ENCODE assay signal across 12 cellular contexts in genomic region chr1:98322966-98323365, GRCh38.
A peak's percentile ranks its signal among the peaks of the same experiment; 100 is the strongest.
DNase-seq lines count a peak whose midpoint lies in the region; ATAC-seq and TF ChIP-seq lines count a peak whose summit lies in the region.
"Had no signal": no experiment of that assay in that cellular context is flagged by ENCODE, and none has a peak within 500 bp of the region (broad histone marks: within the 10 kb centered on the region; RNA-seq: fewer than 3 reads in every experiment).

No MANE protein-coding gene starts in this region.

- TF ChIP-seq EP300 in upper lobe of left lung (IDR thresholded peaks at IDR 0.05) = no peak

- H3K36me3 Mint-ChIP-seq in MCF 10A (ENCODE audit: insufficient read depth, unreplicated experiment) = no peaks in the 10 kb centered on the region
- H3K36me3 Mint-ChIP-seq in T-helper 2 cell treated with Interferon-gamma antibody and Interleukin-4, amounts not matched to agents 5 μg/mL and 100 μg/mL, for 36 hours (ENCODE audit: low read depth) = no peaks in the 10 kb centered on the region

- TSS peak; percentile 95 for BruUV-seq in MCF 10A (replicated peaks; lab: Mats Ljungman, UMichigan)

- no peak for DNase-seq in MCF 10A (ENCODE audit: unreplicated experiment)
- DNase-seq in breast epithelium (ENCODE audit: low spot score in 2 of 2) = no peak
- DNase-seq in amniotic epithelial cell (ENCODE audit: low read depth) = peak; percentile 18
- peak; percentile 18 for DNase-seq in glomerular visceral epithelial cell (ENCODE audit: extremely low spot score)
- DNase-seq in upper lobe of left lung = no peak
- no peak for DNase-seq in foreskin melanocyte
- no peak for DNase-seq in T-helper 2 cell treated with Interferon-gamma antibody and Interleukin-4, amounts not matched to agents 5 μg/mL and 100 μg/mL, for 36 hours (ENCODE audit: low spot score)
- DNase-seq: hippocampal formation, occipital lobe had no signal

- WGBS in upper lobe of left lung, 2 donors = 87 to 90% methylated on average over 1 of the region's 1 CpG

- H3K4me1 ChIP-seq in breast epithelium (no peaks in the 10 kb centered on the region), upper lobe of left lung (peaks cover 21 to 32% (median 29%) of the 10 kb centered on the region in 4 donors)

- H3K27me3 Mint-ChIP-seq in MCF 10A (ENCODE audit: insufficient read depth, unreplicated experiment) = no peaks in the 10 kb centered on the region
- peaks cover 2% of the 10 kb centered on the region for H3K27me3 Mint-ChIP-seq in T-helper 2 cell treated with Interferon-gamma antibody and Interleukin-4, amounts not matched to agents 5 μg/mL and 100 μg/mL, for 36 hours (ENCODE audit: low read depth)

- no peaks in the 10 kb centered on the region for H3K27me3 ChIP-seq in breast epithelium
- no peaks in the 10 kb centered on the region for H3K27me3 ChIP-seq in upper lobe of left lung
- H3K27me3 ChIP-seq: tibial artery had no signal

- no peaks in the 10 kb centered on the region for H3K9me3 Mint-ChIP-seq in MCF 10A (ENCODE audit: unreplicated experiment)
- no peaks in the 10 kb centered on the region for H3K9me3 Mint-ChIP-seq in T-helper 2 cell treated with Interferon-gamma antibody and Interleukin-4, amounts not matched to agents 5 μg/mL and 100 μg/mL, for 36 hours

- CTCF ChIA-PET in MCF 10A (lab: Yijun Ruan, JAX) = interaction anchor here (0.6 kb wide), 1 partner anchor 403 kb away, joined by 3 read pairs; no protein-coding TSS in a partner anchor

- H3K4me3 Mint-ChIP-seq in MCF 10A (ENCODE audit: unreplicated experiment) = peak overlapping the region; percentile 48
- H3K4me3 Mint-ChIP-seq in T-helper 2 cell treated with Interferon-gamma antibody and Interleukin-4, amounts not matched to agents 5 μg/mL and 100 μg/mL, for 36 hours = no peak overlapping the region

- peak overlapping the region; percentile 83 for H3K27ac Mint-ChIP-seq in MCF 10A (ENCODE audit: low read depth, unreplicated experiment)
- H3K27ac Mint-ChIP-seq in T-helper 2 cell treated with Interferon-gamma antibody and Interleukin-4, amounts not matched to agents 5 μg/mL and 100 μg/mL, for 36 hours = no peak overlapping the region

- no peak overlapping the region for H3K4me3 ChIP-seq in breast epithelium
- H3K4me3 ChIP-seq in upper lobe of left lung = no peak overlapping the region
- H3K4me3 ChIP-seq: tibial artery had no signal

- H3K27ac ChIP-seq in breast epithelium (no peak overlapping the region), upper lobe of left lung (peak overlapping the region in 3 of 4 donors; percentile 17 to 64 (median 31))
- H3K27ac ChIP-seq: 22Rv1 had no signal

- ATAC-seq in upper lobe of left lung (ENCODE audit: low FRiP score in 2 of 2) (no peak), GM21723 (IDR thresholded peaks at IDR 0.05; ENCODE audit: unreplicated experiment) (no peak)

- POLR2A ChIA-PET in MCF 10A (lab: Yijun Ruan, JAX) = interaction anchor here (0.6 to 2.6 kb wide), 10 partner anchors 9 to 916 kb away, joined by 3 to 17 read pairs (median 3); partner anchors contain the start of gene DPYD

- H3K9me3 ChIP-seq in breast epithelium (no peaks in the 10 kb centered on the region), upper lobe of left lung (no peaks in the 10 kb centered on the region)
- H3K9me3 ChIP-seq: tibial artery had no signal

- TF ChIP-seq CTCF in MCF 10A (IDR thresholded peaks at IDR 0.05; ENCODE audit: unreplicated experiment) (no peak), breast epithelium (IDR thresholded peaks at IDR 0.05) (no peak), upper lobe of left lung (IDR thresholded peaks at IDR 0.05) (no peak)

- peaks cover 38% of the 10 kb centered on the region for H3K4me1 Mint-ChIP-seq in MCF 10A (ENCODE audit: insufficient read depth, unreplicated experiment)
- peaks cover 11% of the 10 kb centered on the region for H3K4me1 Mint-ChIP-seq in T-helper 2 cell treated with Interferon-gamma antibody and Interleukin-4, amounts not matched to agents 5 μg/mL and 100 μg/mL, for 36 hours (ENCODE audit: low read depth)

- intact Hi-C loops in MCF 10A (cut with micrococcal nuclease) (loop anchor here (5.0 to 10.0 kb wide), 2 partner anchors 144 to 418 kb away; no protein-coding TSS in a partner anchor), breast epithelium (cut with DNase I; ENCODE audit: low total_unique reads) (no loop called here)

- H3K36me3 ChIP-seq in breast epithelium = no peaks in the 10 kb centered on the region
- H3K36me3 ChIP-seq in upper lobe of left lung = no peaks in the 10 kb centered on the region
- H3K36me3 ChIP-seq: tibial artery had no signal

- no peak for TF ChIP-seq POLR2A in breast epithelium (IDR thresholded peaks at IDR 0.05)
- no peak for TF ChIP-seq POLR2A in upper lobe of left lung (IDR thresholded peaks at IDR 0.05)

Comparison
In these comparisons a context has a peak if more than half of its experiments do, and no peak if none do; other contexts are left out.
1. DNase-seq: peak in amniotic epithelial cell (single experiment) and glomerular visceral epithelial cell (single experiment); none in MCF 10A (single experiment), breast epithelium (0 of 2), upper lobe of left lung (0 of 2), foreskin melanocyte (single experiment) and T-helper 2 cell treated with Interferon-gamma antibody and Interleukin-4, amounts not matched to agents 5 μg/mL and 100 μg/mL, for 36 hours (single experiment).
2. H3K27ac ChIP-seq: peak in upper lobe of left lung (3 of 4); none in breast epithelium (0 of 2).